ENCODE assay signal across 9 cellular contexts in the genomic region with DNA sequence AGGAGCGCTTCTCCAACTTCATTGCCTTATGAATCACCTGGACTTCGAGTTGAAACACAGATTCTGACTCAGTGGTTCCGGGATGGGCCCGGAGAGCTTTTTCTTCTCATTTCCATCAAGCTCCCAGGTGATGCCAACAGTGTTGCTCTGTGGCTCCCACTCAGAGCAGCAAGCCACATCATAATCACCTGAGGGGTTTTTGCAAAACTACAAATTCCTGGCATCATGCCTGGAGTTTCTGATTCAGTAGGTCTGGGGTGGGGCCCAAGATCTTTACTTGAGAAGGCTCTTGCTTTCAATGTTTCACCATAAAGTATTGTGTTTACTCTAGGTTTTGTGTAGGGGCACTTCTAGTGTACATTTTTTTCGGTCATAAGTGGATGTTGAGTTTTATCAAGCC. TPM values are rescaled to one million over a fixed set of nuclear protein-coding genes. Genes with fewer than 3 reads are reported as not detected.
DNase-seq lines count a peak whose midpoint lies in the region; FAIRE-seq and TF ChIP-seq lines count a peak whose summit lies in the region.
"Had no signal": no experiment of that assay in that cellular context is flagged by ENCODE, and none has a peak within 500 bp of the region (broad histone marks: within the 10 kb centered on the region; RNA-seq: fewer than 3 reads in every experiment).

No MANE protein-coding gene starts in this region.

- peak; percentile 80 for FAIRE-seq in GM19239 (lab: Jason Lieb, UNC)

- intact Hi-C loops in vagina (cut with DNase I) (no loop called here), cardiac septum (cut with DNase I) (loop anchor here (10.0 kb wide), 1 partner anchor 211 kb away; a partner anchor contains a TSS)

- no peak overlapping the region for H3K4me3 ChIP-seq in vagina
- H3K4me3 ChIP-seq: HAP-1 had no signal

- TF ChIP-seq POLR2A in vagina (IDR thresholded peaks at IDR 0.05), result no peak

- H3K27ac ChIP-seq in vagina, result no peak overlapping the region

- no peaks in the 10 kb centered on the region for H3K36me3 ChIP-seq in vagina
- H3K36me3 ChIP-seq: HAP-1 had no signal

- TF ChIP-seq CTCF in vagina (IDR thresholded peaks at IDR 0.05), result no peak

- H3K9me3 ChIP-seq in vagina, result no peaks in the 10 kb centered on the region
- H3K9me3 ChIP-seq: HAP-1 had no signal

- no peaks in the 10 kb centered on the region for H3K27me3 ChIP-seq in vagina

- H3K4me1 ChIP-seq in vagina, result peaks cover 32% of the 10 kb centered on the region

- DNase-seq in GM19239 (ENCODE audit: insufficient read length, low spot score) (no peak), T follicular helper cell (ENCODE audit: low read depth) (peak; percentile 39), astrocyte of the hippocampus (ENCODE audit: low read depth, low spot score) (peak; percentile 46), vagina (ENCODE audit: extremely low spot score in 2 of 2) (no peak), cardiac septum (ENCODE audit: low spot score) (no peak), NCI-H2171 treated with DMSO at 0.1 percent for 48 hours (lab: John Stamatoyannopoulos, UW) (no peak), NCI-H2081 (lab: John Stamatoyannopoulos, UW) (no peak)
- DNase-seq in stimulated activated CD4-positive, alpha-beta T cell treated with anti-CD3 and anti-CD28 coated beads, Interleukin-15, amount 100 ng/mL, for 24 hours, result peak; percentile 71

RNA-seq across cellular contexts. Expression of a gene that starts 7.0 kb away (rescaled TPM):
- total RNA-seq in vagina (13.3 TPM), cardiac septum (9.5 TPM)

Comparison
In these comparisons a context has a peak if more than half of its experiments do, and no peak if none do; other contexts are left out.
1. DNase-seq: peak in T follicular helper cell (single experiment), astrocyte of the hippocampus (single experiment) and stimulated activated CD4-positive, alpha-beta T cell treated with anti-CD3 and anti-CD28 coated beads, Interleukin-15, amount 100 ng/mL, for 24 hours (single experiment); none in GM19239 (single experiment), vagina (0 of 2), cardiac septum (single experiment), NCI-H2171 treated with DMSO at 0.1 percent for 48 hours (single experiment) and NCI-H2081 (0 of 2).